ENCODE assay signal across 1 cellular context in the genomic region with DNA sequence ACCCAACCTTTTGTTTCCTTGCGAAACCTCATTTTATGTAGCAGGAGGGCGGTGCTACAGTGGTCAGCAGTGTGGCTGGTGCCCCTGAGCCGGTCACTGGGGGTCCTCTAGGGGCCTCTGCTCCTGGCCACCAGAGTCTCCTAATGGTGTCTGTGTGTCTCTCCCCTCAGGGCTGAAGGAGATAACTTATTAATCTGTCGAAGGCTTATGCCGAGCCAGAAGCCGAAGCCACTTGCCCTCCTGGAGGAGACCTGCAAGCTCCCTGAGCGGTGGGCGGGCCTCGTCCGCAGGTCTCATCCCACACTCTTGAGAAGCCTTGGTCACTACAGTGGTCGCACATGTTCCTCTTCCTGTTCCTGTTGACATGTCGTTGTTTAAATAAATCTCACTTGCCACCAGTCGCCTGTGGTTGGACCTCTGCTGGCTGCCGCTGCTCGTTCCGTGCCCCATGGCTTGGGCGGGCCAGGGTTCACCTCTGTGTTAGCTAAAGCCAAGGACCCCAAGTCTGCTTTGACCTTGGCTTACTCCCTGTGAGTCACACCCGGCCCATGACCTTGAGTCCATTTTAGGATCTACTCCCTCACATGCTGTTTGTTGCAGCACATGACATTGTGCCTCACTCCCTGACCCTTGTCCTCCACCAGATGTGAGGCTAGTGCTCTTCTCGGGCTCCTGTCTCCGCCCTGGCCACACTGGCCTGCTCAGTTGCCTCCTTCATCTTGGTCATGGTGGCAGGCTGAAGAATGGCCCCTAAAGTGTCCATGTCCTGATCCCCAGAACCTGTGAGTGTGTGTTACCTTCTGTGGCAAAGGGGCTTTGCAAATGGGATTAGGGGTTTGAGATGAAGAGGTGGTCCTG.
TF ChIP-seq lines count a peak whose summit lies in the region.

No MANE protein-coding gene starts in this region.

TF ChIP-seq in HepG2, 621 proteins besides CTCF, POLR2A, EP300 and RAD21 (continued from another document and continues in another):
- TF ChIP-seq ZBTB40 (IDR thresholded peaks at IDR 0.05) (no peak), ZBTB40 (CRISPR knock-in tag; IDR thresholded peaks at IDR 0.05) (peak; percentile 99), PLRG1 (conservative IDR thresholded peaks at IDR 0.05) (no peak), ISL2 (CRISPR knock-in tag; IDR thresholded peaks at IDR 0.05) (0 out of 2 replicates have a peak, but pooled peaks have one; percentile 56), KDM3A (CRISPR knock-in tag; IDR thresholded peaks at IDR 0.05; ENCODE audit: low read depth) (peak; percentile 91), SOX6 (IDR thresholded peaks at IDR 0.05) (no peak), SOX6 (CRISPR knock-in tag; IDR thresholded peaks at IDR 0.05) (peak; percentile 95), ZNF143 (CRISPR knock-in tag; IDR thresholded peaks at IDR 0.05) (peak; percentile 60; the same call in 1 of the 2 replicates), TBX2 (CRISPR knock-in tag; IDR thresholded peaks at IDR 0.05; ENCODE audit: borderline replicate concordance) (peak; percentile 98), MAFF (IDR thresholded peaks at IDR 0.05; ENCODE audit: low read depth, low read length) (no peak), ZNF773 (CRISPR knock-in tag; IDR thresholded peaks at IDR 0.05; ENCODE audit: borderline replicate concordance) (no peak), ZFP82 (CRISPR knock-in tag; IDR thresholded peaks at IDR 0.05; ENCODE audit: borderline replicate concordance) (0 out of 2 replicates have a peak, but pooled peaks have one; percentile 50), KLF6 (CRISPR knock-in tag; IDR thresholded peaks at IDR 0.05) (peak; percentile 54; the same call in 1 of the 2 replicates), SP1 (IDR thresholded peaks at IDR 0.05) (no peak), SP1 (CRISPR knock-in tag; IDR thresholded peaks at IDR 0.05) (peak; percentile 72), NCOA2 (CRISPR knock-in tag; IDR thresholded peaks at IDR 0.05) (peak; percentile 92), NFE2L1 (CRISPR knock-in tag; IDR thresholded peaks at IDR 0.05; ENCODE audit: borderline replicate concordance) (peak; percentile 28; the same call in 1 of the 2 replicates), GPBP1L1 (CRISPR knock-in tag; IDR thresholded peaks at IDR 0.05) (no peak), ZNF431 (CRISPR knock-in tag; IDR thresholded peaks at IDR 0.05; ENCODE audit: borderline replicate concordance, low read depth) (peak; percentile 92), REXO4 (CRISPR knock-in tag; IDR thresholded peaks at IDR 0.05; ENCODE audit: borderline replicate concordance) (no peak), SMARCE1 (IDR thresholded peaks at IDR 0.05; ENCODE audit: borderline replicate concordance) (no peak), FOXP4 (CRISPR knock-in tag; IDR thresholded peaks at IDR 0.05) (peak; percentile 97), ZNF296 (CRISPR knock-in tag; conservative IDR thresholded peaks at IDR 0.05) (peak; percentile 97), TARDBP (CRISPR knock-in tag; IDR thresholded peaks at IDR 0.05) (peak; percentile 99), EEA1 (CRISPR knock-in tag; IDR thresholded peaks at IDR 0.05; ENCODE audit: borderline replicate concordance) (peak; percentile 69; the same call in 1 of the 2 replicates), ZNF264 (CRISPR knock-in tag; IDR thresholded peaks at IDR 0.05) (peak; percentile 81; the same call in 1 of the 2 replicates), ZBTB20 (CRISPR knock-in tag; IDR thresholded peaks at IDR 0.05; ENCODE audit: borderline replicate concordance, low read depth) (peak; percentile 95; the same call in 1 of the 2 replicates)
- TF ChIP-seq, protein P1, sequence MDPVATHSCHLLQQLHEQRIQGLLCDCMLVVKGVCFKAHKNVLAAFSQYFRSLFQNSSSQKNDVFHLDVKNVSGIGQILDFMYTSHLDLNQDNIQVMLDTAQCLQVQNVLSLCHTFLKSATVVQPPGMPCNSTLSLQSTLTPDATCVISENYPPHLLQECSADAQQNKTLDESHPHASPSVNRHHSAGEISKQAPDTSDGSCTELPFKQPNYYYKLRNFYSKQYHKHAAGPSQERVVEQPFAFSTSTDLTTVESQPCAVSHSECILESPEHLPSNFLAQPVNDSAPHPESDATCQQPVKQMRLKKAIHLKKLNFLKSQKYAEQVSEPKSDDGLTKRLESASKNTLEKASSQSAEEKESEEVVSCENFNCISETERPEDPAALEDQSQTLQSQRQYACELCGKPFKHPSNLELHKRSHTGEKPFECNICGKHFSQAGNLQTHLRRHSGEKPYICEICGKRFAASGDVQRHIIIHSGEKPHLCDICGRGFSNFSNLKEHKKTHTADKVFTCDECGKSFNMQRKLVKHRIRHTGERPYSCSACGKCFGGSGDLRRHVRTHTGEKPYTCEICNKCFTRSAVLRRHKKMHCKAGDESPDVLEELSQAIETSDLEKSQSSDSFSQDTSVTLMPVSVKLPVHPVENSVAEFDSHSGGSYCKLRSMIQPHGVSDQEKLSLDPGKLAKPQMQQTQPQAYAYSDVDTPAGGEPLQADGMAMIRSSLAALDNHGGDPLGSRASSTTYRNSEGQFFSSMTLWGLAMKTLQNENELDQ (CRISPR knock-in tag; IDR thresholded peaks at IDR 0.05; ENCODE audit: borderline replicate concordance): peak; percentile 40; the same call in 1 of the 2 replicates
- TF ChIP-seq, protein P2, sequence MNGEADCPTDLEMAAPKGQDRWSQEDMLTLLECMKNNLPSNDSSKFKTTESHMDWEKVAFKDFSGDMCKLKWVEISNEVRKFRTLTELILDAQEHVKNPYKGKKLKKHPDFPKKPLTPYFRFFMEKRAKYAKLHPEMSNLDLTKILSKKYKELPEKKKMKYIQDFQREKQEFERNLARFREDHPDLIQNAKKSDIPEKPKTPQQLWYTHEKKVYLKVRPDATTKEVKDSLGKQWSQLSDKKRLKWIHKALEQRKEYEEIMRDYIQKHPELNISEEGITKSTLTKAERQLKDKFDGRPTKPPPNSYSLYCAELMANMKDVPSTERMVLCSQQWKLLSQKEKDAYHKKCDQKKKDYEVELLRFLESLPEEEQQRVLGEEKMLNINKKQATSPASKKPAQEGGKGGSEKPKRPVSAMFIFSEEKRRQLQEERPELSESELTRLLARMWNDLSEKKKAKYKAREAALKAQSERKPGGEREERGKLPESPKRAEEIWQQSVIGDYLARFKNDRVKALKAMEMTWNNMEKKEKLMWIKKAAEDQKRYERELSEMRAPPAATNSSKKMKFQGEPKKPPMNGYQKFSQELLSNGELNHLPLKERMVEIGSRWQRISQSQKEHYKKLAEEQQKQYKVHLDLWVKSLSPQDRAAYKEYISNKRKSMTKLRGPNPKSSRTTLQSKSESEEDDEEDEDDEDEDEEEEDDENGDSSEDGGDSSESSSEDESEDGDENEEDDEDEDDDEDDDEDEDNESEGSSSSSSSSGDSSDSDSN (CRISPR knock-in tag; IDR thresholded peaks at IDR 0.05): peak; percentile 90
- TF ChIP-seq, protein P3, sequence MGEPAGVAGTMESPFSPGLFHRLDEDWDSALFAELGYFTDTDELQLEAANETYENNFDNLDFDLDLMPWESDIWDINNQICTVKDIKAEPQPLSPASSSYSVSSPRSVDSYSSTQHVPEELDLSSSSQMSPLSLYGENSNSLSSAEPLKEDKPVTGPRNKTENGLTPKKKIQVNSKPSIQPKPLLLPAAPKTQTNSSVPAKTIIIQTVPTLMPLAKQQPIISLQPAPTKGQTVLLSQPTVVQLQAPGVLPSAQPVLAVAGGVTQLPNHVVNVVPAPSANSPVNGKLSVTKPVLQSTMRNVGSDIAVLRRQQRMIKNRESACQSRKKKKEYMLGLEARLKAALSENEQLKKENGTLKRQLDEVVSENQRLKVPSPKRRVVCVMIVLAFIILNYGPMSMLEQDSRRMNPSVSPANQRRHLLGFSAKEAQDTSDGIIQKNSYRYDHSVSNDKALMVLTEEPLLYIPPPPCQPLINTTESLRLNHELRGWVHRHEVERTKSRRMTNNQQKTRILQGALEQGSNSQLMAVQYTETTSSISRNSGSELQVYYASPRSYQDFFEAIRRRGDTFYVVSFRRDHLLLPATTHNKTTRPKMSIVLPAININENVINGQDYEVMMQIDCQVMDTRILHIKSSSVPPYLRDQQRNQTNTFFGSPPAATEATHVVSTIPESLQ (CRISPR knock-in tag; conservative IDR thresholded peaks at IDR 0.05): 0 out of 2 replicates have a peak, but pooled peaks have one; percentile 76
